In the genomic region with DNA sequence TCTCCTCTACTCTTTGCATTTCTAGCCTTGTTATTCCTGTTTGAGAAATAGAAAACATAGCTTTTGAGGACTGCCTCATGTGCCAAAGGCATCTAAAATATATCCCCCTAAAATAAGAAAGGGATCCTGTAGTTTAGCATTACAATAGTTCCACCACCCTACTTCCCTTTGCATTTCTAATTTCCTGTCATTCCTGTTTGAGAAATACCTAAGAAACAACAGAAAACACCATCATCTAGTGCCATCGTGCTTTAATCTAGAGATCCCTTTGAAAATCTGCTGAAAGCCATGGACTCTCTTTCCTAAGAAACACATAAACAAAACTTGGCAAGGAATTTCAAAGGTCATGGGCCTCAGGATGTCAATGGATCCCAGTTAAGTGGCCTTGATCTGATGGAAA, we compare ENCODE assay signal across 21 cellular contexts. TPM values are rescaled to one million over a fixed set of nuclear protein-coding genes. Genes with fewer than 3 reads are reported as not detected.
DNase-seq lines count a peak whose midpoint lies in the region; ATAC-seq and TF ChIP-seq lines count a peak whose summit lies in the region.
"Had no signal": no experiment of that assay in that cellular context is flagged by ENCODE, and none has a peak within 500 bp of the region (broad histone marks: within the 10 kb centered on the region; RNA-seq: fewer than 3 reads in every experiment).

No MANE protein-coding gene starts in this region.

- TF ChIP-seq CTCF in endodermal cell (conservative IDR thresholded peaks at IDR 0.05) (no peak), gastroesophageal sphincter (IDR thresholded peaks at IDR 0.05) (no peak)

- ATAC-seq in gastroesophageal sphincter: no peak
- ATAC-seq: A549, Right ventricle myocardium inferior had no signal

- peak overlapping the region; percentile 72 for H3K27ac Mint-ChIP-seq in activated naive CD8-positive, alpha-beta T cell
- H3K27ac Mint-ChIP-seq in activated naive CD8-positive, alpha-beta T cell treated with anti-CD3 and anti-CD28 coated beads for 36 hours: no peak overlapping the region
- peak overlapping the region; percentile 58 for H3K27ac Mint-ChIP-seq in endodermal cell

- peaks cover 21% of the 10 kb centered on the region for H3K4me1 ChIP-seq in HUES6 (ENCODE audit: control insufficient read depth, insufficient read depth, low read length)
- peaks cover under 1% of the 10 kb centered on the region for H3K4me1 ChIP-seq in endodermal cell (ENCODE audit: control insufficient read depth, insufficient read depth, low read length)
- H3K4me1 ChIP-seq in gastroesophageal sphincter: peaks cover 10 to 56% (median 11%) of the 10 kb centered on the region in 3 donors

- no peaks in the 10 kb centered on the region for H3K9me3 Mint-ChIP-seq in activated naive CD8-positive, alpha-beta T cell (ENCODE audit: low read depth)
- H3K9me3 Mint-ChIP-seq in activated naive CD8-positive, alpha-beta T cell treated with anti-CD3 and anti-CD28 coated beads for 36 hours: no peaks in the 10 kb centered on the region
- no peaks in the 10 kb centered on the region for H3K9me3 Mint-ChIP-seq in endodermal cell

- H3K4me3 ChIP-seq in HUES6 (ENCODE audit: low read depth, low read length): peak overlapping the region; percentile 12; the same call in 1 of the 2 replicates
- no peak overlapping the region for H3K4me3 ChIP-seq in endodermal cell (ENCODE audit: low read length)
- no peak overlapping the region for H3K4me3 ChIP-seq in gastroesophageal sphincter
- H3K4me3 ChIP-seq: A549, Peyer's patch had no signal

- no peak for DNase-seq in activated naive CD8-positive, alpha-beta T cell treated with anti-CD3 and anti-CD28 coated beads for 36 hours
- no peak for DNase-seq in endodermal cell
- DNase-seq in SW480 (ENCODE audit: low spot score): no peak
- DNase-seq in retina: no peak
- DNase-seq: Caco-2, DMS153, EL, IMR-90, Karpas-422, MM.1S, NCI-H1105 treated with DMSO at 0.1 percent for 48 hours, NCI-H1694 treated with DMSO at 0.1 percent for 48 hours, NCI-H226, NCI-H524 treated with DMSO at 0.1 percent for 48 hours, Peyer's patch had no signal

- 83% methylated on average over 1 of the region's 1 CpG; no CpG with 5 or more reads in 1 of the 2 experiments for WGBS in endodermal cell (ENCODE audit: insufficient coverage in 1 of 2, insufficient read length in 1 of 2), 2 experiments
- WGBS in gastroesophageal sphincter (ENCODE audit: low coverage in 1 of 2), 2 donors: 33 to 56% methylated on average over 1 of the region's 1 CpG

- H3K9ac ChIP-seq in HUES6 (ENCODE audit: low read length) (no peak overlapping the region), endodermal cell (ENCODE audit: extremely low read depth, low read length, poor library complexity, severe bottlenecking) (no peak overlapping the region)

- no peaks in the 10 kb centered on the region for H3K27me3 Mint-ChIP-seq in activated naive CD8-positive, alpha-beta T cell
- H3K27me3 Mint-ChIP-seq in activated naive CD8-positive, alpha-beta T cell treated with anti-CD3 and anti-CD28 coated beads for 36 hours: no peaks in the 10 kb centered on the region
- H3K27me3 Mint-ChIP-seq in endodermal cell (ENCODE audit: insufficient read depth): no peaks in the 10 kb centered on the region

- H3K9me3 ChIP-seq in HUES6 (ENCODE audit: control insufficient read depth, insufficient read depth, low read depth, low read length) (no peaks in the 10 kb centered on the region), endodermal cell (ENCODE audit: control insufficient read depth, low read length) (no peaks in the 10 kb centered on the region), gastroesophageal sphincter (no peaks in the 10 kb centered on the region)
- H3K9me3 ChIP-seq: A549, Caco-2, Peyer's patch had no signal

- no peak overlapping the region for H3K4me3 Mint-ChIP-seq in activated naive CD8-positive, alpha-beta T cell
- H3K4me3 Mint-ChIP-seq in activated naive CD8-positive, alpha-beta T cell treated with anti-CD3 and anti-CD28 coated beads for 36 hours: no peak overlapping the region
- H3K4me3 Mint-ChIP-seq in endodermal cell: no peak overlapping the region

- TF ChIP-seq EP300 in gastroesophageal sphincter (IDR thresholded peaks at IDR 0.05): no peak

- H3K36me3 ChIP-seq in HUES6 (ENCODE audit: control insufficient read depth, insufficient read depth, low read length) (peaks cover 73% of the 10 kb centered on the region), endodermal cell (ENCODE audit: control insufficient read depth, insufficient read depth, low read length) (peaks cover 80% of the 10 kb centered on the region), gastroesophageal sphincter (peaks cover 9 to 88% of the 10 kb centered on the region in 2 donors)

- no peak for TF ChIP-seq POLR2A in gastroesophageal sphincter (IDR thresholded peaks at IDR 0.05)

- H3K4me1 Mint-ChIP-seq in activated naive CD8-positive, alpha-beta T cell (ENCODE audit: low read depth): peaks cover 63% of the 10 kb centered on the region
- peaks cover 36% of the 10 kb centered on the region for H3K4me1 Mint-ChIP-seq in activated naive CD8-positive, alpha-beta T cell treated with anti-CD3 and anti-CD28 coated beads for 36 hours
- H3K4me1 Mint-ChIP-seq in endodermal cell: peaks cover 5% of the 10 kb centered on the region

- H3K27ac ChIP-seq in HUES6 (ENCODE audit: low read depth, low read length): no peak overlapping the region
- H3K27ac ChIP-seq in endodermal cell (ENCODE audit: low read depth, low read length): no peak overlapping the region
- H3K27ac ChIP-seq in gastroesophageal sphincter: no peak overlapping the region
- H3K27ac ChIP-seq: A549, C4-2B, Peyer's patch had no signal

- H3K27me3 ChIP-seq in HUES6 (ENCODE audit: control insufficient read depth, insufficient read depth, low read length) (no peaks in the 10 kb centered on the region), endodermal cell (ENCODE audit: control insufficient read depth, insufficient read depth, low read length, poor library complexity, severe bottlenecking) (no peaks in the 10 kb centered on the region), gastroesophageal sphincter (no peaks in the 10 kb centered on the region)
- H3K27me3 ChIP-seq: Peyer's patch had no signal

- H3K36me3 Mint-ChIP-seq in activated naive CD8-positive, alpha-beta T cell: peaks cover 10% of the 10 kb centered on the region
- H3K36me3 Mint-ChIP-seq in activated naive CD8-positive, alpha-beta T cell treated with anti-CD3 and anti-CD28 coated beads for 36 hours: peaks cover 48% of the 10 kb centered on the region
- H3K36me3 Mint-ChIP-seq in endodermal cell (ENCODE audit: low read depth): peaks cover 68% of the 10 kb centered on the region

RNA-seq across cellular contexts. Expression of a gene that starts 7.5 kb away (rescaled TPM):
- total RNA-seq in activated naive CD8-positive, alpha-beta T cell treated with anti-CD3 and anti-CD28 coated beads for 36 hours: 10 to 100 TPM; 15.6 to 16.8 TPM
- total RNA-seq in endodermal cell (10 to 100 TPM; 14.9 to 19.4 TPM), gastroesophageal sphincter (10 to 100 TPM; 16.0 to 59.0 (median 27.2) TPM)
- 19.0 TPM for polyA plus RNA-seq in endodermal cell (2013, experiment 1 of 2)
- 18.7 TPM for polyA plus RNA-seq in endodermal cell (2013, experiment 2 of 2)

RNA-seq across cellular contexts. Expression of a gene that starts 29.2 kb away (rescaled TPM):
- under 1 TPM; 0.21 to 0.22 TPM for total RNA-seq in activated naive CD8-positive, alpha-beta T cell treated with anti-CD3 and anti-CD28 coated beads for 36 hours
- 10 to 100 TPM; 50.2 to 71.3 TPM for total RNA-seq in endodermal cell
- polyA plus RNA-seq in endodermal cell (2013, experiment 1 of 2): 11.1 TPM
- 11.1 TPM for polyA plus RNA-seq in endodermal cell (2013, experiment 2 of 2)
- 1 to 10 TPM in 3 of 4 donors, under 1 TPM in 1; 0.93 to 4.6 (median 2.4) TPM for total RNA-seq in gastroesophageal sphincter
- total RNA-seq: IMR-90 had no signal
- polyA plus RNA-seq: A549, IMR-90 had no signal

Comparison
In these comparisons a context has a peak if more than half of its experiments do, and no peak if none do; other contexts are left out.
1. RNA of a gene that starts 29.2 kb away (total RNA-seq): 50.2 to 71.3 TPM in endodermal cell; 0.93 to 4.6 TPM in gastroesophageal sphincter and 0.21 to 0.22 TPM in activated naive CD8-positive, alpha-beta T cell treated with anti-CD3 and anti-CD28 coated beads for 36 hours; every median in the first group is over 4 times any median in the second.